ENCODE assay signal across 11 cellular contexts in the genomic region with DNA sequence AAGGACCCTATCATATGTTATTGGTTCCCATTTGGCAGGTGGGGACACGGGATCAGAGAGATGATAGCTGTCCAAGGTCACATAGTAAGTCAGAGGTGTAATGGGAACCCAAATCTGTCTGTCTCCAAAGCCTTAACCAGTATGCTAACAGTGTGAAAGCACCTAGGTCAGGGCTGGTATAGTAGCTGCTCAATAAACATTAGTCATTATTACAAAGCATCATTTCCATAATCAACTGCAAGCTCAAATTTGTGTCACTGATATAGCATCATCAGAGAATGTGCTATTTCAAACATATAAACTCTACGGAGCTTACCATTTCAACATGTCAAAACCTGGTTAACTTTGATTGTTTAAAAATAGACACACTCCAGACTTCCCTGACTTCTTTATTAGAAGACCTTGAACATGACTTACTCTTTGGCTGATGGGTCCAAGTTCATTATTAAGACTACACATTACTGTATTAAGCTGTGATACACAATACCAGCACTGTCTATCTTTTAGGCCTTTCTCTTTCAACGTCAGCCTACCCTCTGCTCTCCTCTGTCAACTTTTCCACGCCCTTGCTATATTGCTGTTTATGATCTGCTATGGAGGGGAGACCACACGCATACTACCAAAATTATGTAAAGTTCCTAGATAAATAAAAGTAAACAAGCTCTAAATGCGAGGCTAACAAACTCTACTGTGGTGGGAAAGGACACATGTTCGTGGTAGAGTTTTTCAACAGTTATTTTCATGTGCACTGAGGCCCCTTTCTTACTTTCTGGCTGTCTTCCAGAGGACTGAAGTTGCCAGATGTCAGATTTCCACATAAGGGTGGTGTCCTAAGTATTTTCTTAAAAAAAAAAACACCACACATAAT. TPM values are rescaled to one million over a fixed set of nuclear protein-coding genes. Genes with fewer than 3 reads are reported as not detected.
DNase-seq lines count a peak whose midpoint lies in the region; ATAC-seq, FAIRE-seq and TF ChIP-seq lines count a peak whose summit lies in the region.
"Had no signal": no experiment of that assay in that cellular context is flagged by ENCODE, and none has a peak within 500 bp of the region (broad histone marks: within the 10 kb centered on the region; RNA-seq: fewer than 3 reads in every experiment).

No MANE protein-coding gene starts in this region.

- H3K36me3 Mint-ChIP-seq in brain, result peaks cover 7% of the 10 kb centered on the region

- peaks cover 55% of the 10 kb centered on the region for H3K4me1 ChIP-seq in A549
- peaks cover 15% of the 10 kb centered on the region for H3K4me1 ChIP-seq in lower lobe of right lung
- H3K4me1 ChIP-seq in BE2C, result no peaks in the 10 kb centered on the region

- H3K9me3 Mint-ChIP-seq in brain, result no peaks in the 10 kb centered on the region
- H3K9me3 Mint-ChIP-seq: CD4-positive, CD25-positive, alpha-beta regulatory T cell had no signal

- H3K27me3 Mint-ChIP-seq in brain, result no peaks in the 10 kb centered on the region
- H3K27me3 Mint-ChIP-seq: CD4-positive, CD25-positive, alpha-beta regulatory T cell had no signal

- peak overlapping the region in 4 of 5 experiments; percentile 63 to 94 (median 90) for H3K27ac Mint-ChIP-seq in brain
- H3K27ac Mint-ChIP-seq: CD4-positive, CD25-positive, alpha-beta regulatory T cell had no signal

- H3K36me3 ChIP-seq in lower lobe of right lung (peaks cover 6% of the 10 kb centered on the region), BE2C (no peaks in the 10 kb centered on the region)

- POLR2A ChIA-PET in A549 (lab: Yijun Ruan, JAX), result interaction anchor here (1.3 to 2.1 kb wide), 2 partner anchors 30 to 311 kb away, joined by 3 to 9 read pairs; a partner anchor contains a TSS

- CTCF ChIA-PET in A549 (lab: Yijun Ruan, JAX), result interaction anchor here (0.8 to 9.0 kb wide), 9 partner anchors 10 to 130 kb away, joined by 3 to 58 read pairs (median 8); a partner anchor contains a TSS

- peaks cover 40% of the 10 kb centered on the region for H3K4me1 Mint-ChIP-seq in brain

- H3K4me3 Mint-ChIP-seq in brain, result peak overlapping the region in 3 of 5 experiments; percentile 38 to 69 (median 49)
- H3K4me3 Mint-ChIP-seq: CD4-positive, CD25-positive, alpha-beta regulatory T cell had no signal

- H3K27ac ChIP-seq in A549 (peak overlapping the region; percentile 60 to 74), HL-60 (replicated peaks) (peak overlapping the region; percentile 6; the same call in 1 of the 2 replicates), lower lobe of right lung (peak overlapping the region; percentile 39)

- TF ChIP-seq EP300 in A549 (IDR thresholded peaks at IDR 0.05), result no peak

- H3K4me2 ChIP-seq in A549, result peak overlapping the region; percentile 73

- no peak for TF ChIP-seq RAD21 in A549 (conservative IDR thresholded peaks at IDR 0.05 in 1 of 2, IDR thresholded peaks at IDR 0.05 in 1 of 2)

- TF ChIP-seq CTCF in A549 (IDR thresholded peaks at IDR 0.05) (no peak), HL-60 (IDR thresholded peaks at IDR 0.05; ENCODE audit: insufficient read depth, low read length) (no peak), brain (conservative IDR thresholded peaks at IDR 0.05) (no peak), lower lobe of right lung (IDR thresholded peaks at IDR 0.05) (no peak), BE2C (IDR thresholded peaks at IDR 0.05; ENCODE audit: low read depth, low read length) (no peak)

- FAIRE-seq in A549 (lab: Jason Lieb, UNC), result no peak

- no peak for TF ChIP-seq POLR2A in A549 (IDR thresholded peaks at IDR 0.05; ENCODE audit: low read length)

- no peaks in the 10 kb centered on the region for H3K9me3 ChIP-seq in A549
- H3K9me3 ChIP-seq in lower lobe of right lung, result no peaks in the 10 kb centered on the region
- H3K9me3 ChIP-seq in BE2C, result no peaks in the 10 kb centered on the region

- 56% methylated on average over 7 of the region's 7 CpGs for WGBS in A549 (ENCODE audit: missing lambda C conversion rate)

- H3K4me3 ChIP-seq in A549, result no peak overlapping the region
- no peak overlapping the region for H3K4me3 ChIP-seq in HL-60 (replicated peaks; ENCODE audit: insufficient read depth, low read length)
- H3K4me3 ChIP-seq in lower lobe of right lung, result no peak overlapping the region
- no peak overlapping the region for H3K4me3 ChIP-seq in BE2C (ENCODE audit: low read depth, low read length)

- H3K27me3 ChIP-seq in HL-60 (ENCODE audit: insufficient read depth, poor library complexity, severe bottlenecking) (no peaks in the 10 kb centered on the region), lower lobe of right lung (ENCODE audit: low read depth) (no peaks in the 10 kb centered on the region), BE2C (no peaks in the 10 kb centered on the region)

- peak in 1 of 2 experiments; percentile 34; a peak in 3 of 6 replicates for ATAC-seq in A549
- no peak for ATAC-seq in lower lobe of right lung

- DNase-seq in A549 (ENCODE audit: low read depth in 1 of 2, low spot score in 1 of 2), result no peak
- peak in 1 of 2 experiments; percentile 16 for DNase-seq in HL-60 (ENCODE audit: low read depth in 1 of 2, low spot score in 1 of 2)
- DNase-seq in lower lobe of right lung, result no peak
- no peak for DNase-seq in NCI-H510A (lab: John Stamatoyannopoulos, UW)
- no peak for DNase-seq in HPDE6-E6E7 (ENCODE audit: extremely low spot score)
- DNase-seq in KG1 (lab: John Stamatoyannopoulos, UW), result no peak
- no peak for DNase-seq in BE2C
- DNase-seq: CD4-positive, CD25-positive, alpha-beta regulatory T cell; cerebellar nuclear complex; H7 had no signal

- intact Hi-C loops in lower lobe of right lung (cut with DNase I), result no loop called here

TF ChIP-seq in A549, 52 proteins besides CTCF, POLR2A, EP300 and RAD21:
- no peak for TF ChIP-seq CBX2 (IDR thresholded peaks at IDR 0.05; ENCODE audit: borderline replicate concordance, low read depth)
- TF ChIP-seq MAFK (IDR thresholded peaks at IDR 0.05; ENCODE audit: partially characterized antibody), result no peak
- TF ChIP-seq, protein P1, sequence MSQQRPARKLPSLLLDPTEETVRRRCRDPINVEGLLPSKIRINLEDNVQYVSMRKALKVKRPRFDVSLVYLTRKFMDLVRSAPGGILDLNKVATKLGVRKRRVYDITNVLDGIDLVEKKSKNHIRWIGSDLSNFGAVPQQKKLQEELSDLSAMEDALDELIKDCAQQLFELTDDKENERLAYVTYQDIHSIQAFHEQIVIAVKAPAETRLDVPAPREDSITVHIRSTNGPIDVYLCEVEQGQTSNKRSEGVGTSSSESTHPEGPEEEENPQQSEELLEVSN (IDR thresholded peaks at IDR 0.05; ENCODE audit: borderline replicate concordance, low read depth), result no peak
- TF ChIP-seq FOXS1 (CRISPR knock-in tag; IDR thresholded peaks at IDR 0.05), result no peak
- TF ChIP-seq CHD4 (IDR thresholded peaks at IDR 0.05; ENCODE audit: borderline replicate concordance), result no peak
- no peak for TF ChIP-seq ZC3H11A (IDR thresholded peaks at IDR 0.05)
- TF ChIP-seq, protein P2, sequence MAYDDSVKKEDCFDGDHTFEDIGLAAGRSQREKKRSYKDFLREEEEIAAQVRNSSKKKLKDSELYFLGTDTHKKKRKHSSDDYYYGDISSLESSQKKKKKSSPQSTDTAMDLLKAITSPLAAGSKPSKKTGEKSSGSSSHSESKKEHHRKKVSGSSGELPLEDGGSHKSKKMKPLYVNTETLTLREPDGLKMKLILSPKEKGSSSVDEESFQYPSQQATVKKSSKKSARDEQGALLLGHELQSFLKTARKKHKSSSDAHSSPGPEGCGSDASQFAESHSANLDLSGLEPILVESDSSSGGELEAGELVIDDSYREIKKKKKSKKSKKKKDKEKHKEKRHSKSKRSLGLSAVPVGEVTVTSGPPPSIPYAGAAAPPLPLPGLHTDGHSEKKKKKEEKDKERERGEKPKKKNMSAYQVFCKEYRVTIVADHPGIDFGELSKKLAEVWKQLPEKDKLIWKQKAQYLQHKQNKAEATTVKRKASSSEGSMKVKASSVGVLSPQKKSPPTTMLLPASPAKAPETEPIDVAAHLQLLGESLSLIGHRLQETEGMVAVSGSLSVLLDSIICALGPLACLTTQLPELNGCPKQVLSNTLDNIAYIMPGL (CRISPR knock-in tag; IDR thresholded peaks at IDR 0.05; ENCODE audit: borderline replicate concordance), result no peak
- no peak for TF ChIP-seq HOXB5 (CRISPR knock-in tag; IDR thresholded peaks at IDR 0.05)
- no peak for TF ChIP-seq ZFP36 (IDR thresholded peaks at IDR 0.05; ENCODE audit: borderline replicate concordance, partially characterized antibody)
- TF ChIP-seq, protein P3, sequence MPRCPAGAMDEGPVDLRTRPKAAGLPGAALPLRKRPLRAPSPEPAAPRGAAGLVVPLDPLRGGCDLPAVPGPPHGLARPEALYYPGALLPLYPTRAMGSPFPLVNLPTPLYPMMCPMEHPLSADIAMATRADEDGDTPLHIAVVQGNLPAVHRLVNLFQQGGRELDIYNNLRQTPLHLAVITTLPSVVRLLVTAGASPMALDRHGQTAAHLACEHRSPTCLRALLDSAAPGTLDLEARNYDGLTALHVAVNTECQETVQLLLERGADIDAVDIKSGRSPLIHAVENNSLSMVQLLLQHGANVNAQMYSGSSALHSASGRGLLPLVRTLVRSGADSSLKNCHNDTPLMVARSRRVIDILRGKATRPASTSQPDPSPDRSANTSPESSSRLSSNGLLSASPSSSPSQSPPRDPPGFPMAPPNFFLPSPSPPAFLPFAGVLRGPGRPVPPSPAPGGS (IDR thresholded peaks at IDR 0.05), result no peak
- no peak for TF ChIP-seq SMC3 (IDR thresholded peaks at IDR 0.05)
- no peak for TF ChIP-seq NPAS2 (CRISPR knock-in tag; IDR thresholded peaks at IDR 0.05; ENCODE audit: borderline replicate concordance)
- TF ChIP-seq CEBPB (IDR thresholded peaks at IDR 0.05), result no peak
- no peak for TF ChIP-seq RCOR1 (IDR thresholded peaks at IDR 0.05; ENCODE audit: low read depth, low read length)
- no peak for TF ChIP-seq JUN (IDR thresholded peaks at IDR 0.05)
- TF ChIP-seq, protein P4, sequence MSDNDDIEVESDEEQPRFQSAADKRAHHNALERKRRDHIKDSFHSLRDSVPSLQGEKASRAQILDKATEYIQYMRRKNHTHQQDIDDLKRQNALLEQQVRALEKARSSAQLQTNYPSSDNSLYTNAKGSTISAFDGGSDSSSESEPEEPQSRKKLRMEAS (IDR thresholded peaks at IDR 0.05), result no peak
- TF ChIP-seq HDAC2 (IDR thresholded peaks at IDR 0.05), result no peak
- no peak for TF ChIP-seq HOXB13 (CRISPR knock-in tag; IDR thresholded peaks at IDR 0.05; ENCODE audit: low read depth)
TF ChIP-seq in A549: peak in this region for 0.

RNA-seq across cellular contexts. Expression of a gene that starts 33.6 kb away (rescaled TPM):
- polyA plus RNA-seq in A549 (2011; rRNA removed) (20.3 and 24.3 TPM in 2 replicates), A549 (2017; fragmentation: RNase III; extraction: RNeasy Plus Mini Kit Qiagen cat#74134 plus additional on column Dnase treatment) (12.6 to 15.3 TPM (median 13.7 TPM) in 3 replicates), brain (ENCODE audit: insufficient read depth, low read depth, low replicate concordance) (4.5 TPM)
- polyA plus RNA-seq in A549 (2012; cell fraction: cytosol; rRNA removed), result 9.9 and 11.3 TPM in 2 replicates
- 19.1 and 24.9 TPM in 2 replicates for polyA plus RNA-seq in A549 (2012; cell fraction: nucleus; rRNA removed)
- 20.1 and 20.4 TPM in 2 replicates for polyA minus RNA-seq in A549 (2011; rRNA and poly(A)+ RNA removed)
- total RNA-seq in lower lobe of right lung, result 13.7 TPM
- polyA plus RNA-seq in BE2C (2012; ENCODE audit: insufficient read depth, insufficient read length, low read depth), result 1.8 TPM

Comparison
In these comparisons a context has a peak if more than half of its experiments do, and no peak if none do; other contexts are left out.
1. H3K27ac ChIP-seq: peak in every context shown above with its lines; median percentile 67 in A549; 39 in lower lobe of right lung; 6 in HL-60.